11 cellular contexts compared by ENCODE assay signal in genomic region chrX:155213731-155214130, GRCh38.
"Had no signal": no experiment of that assay in that cellular context is flagged by ENCODE, and none has a peak within 500 bp of the region (broad histone marks: within the 10 kb centered on the region; RNA-seq: fewer than 3 reads in every experiment).

No MANE protein-coding gene starts in this region.

- H3K36me3 ChIP-seq: HAP-1 had no signal

- H3K9ac ChIP-seq: GM23248 had no signal

- H2AFZ ChIP-seq: GM23248, GM23338 had no signal

- H3K4me3 ChIP-seq: GM23248, GM23338, HAP-1 had no signal

- FAIRE-seq: H1, H54 had no signal

- ATAC-seq: GM23338, HCT116 had no signal

- H3K27ac ChIP-seq: GM23248 had no signal

- H3K4me3 Mint-ChIP-seq: GM23338, H9, HFFc6 had no signal

- H3K9me3 ChIP-seq: HAP-1 had no signal

- H3K4me2 ChIP-seq: GM23338 had no signal

- DNase-seq: GM23248, GOT3, H7, H9, HCEC 1CT, HFFc6 had no signal

- H3K27ac Mint-ChIP-seq: GM23338, H9, HFFc6 had no signal

- H3K9me3 Mint-ChIP-seq: GM23338, HFFc6 had no signal
